ENCODE assay signal across 19 cellular contexts in the genomic region with DNA sequence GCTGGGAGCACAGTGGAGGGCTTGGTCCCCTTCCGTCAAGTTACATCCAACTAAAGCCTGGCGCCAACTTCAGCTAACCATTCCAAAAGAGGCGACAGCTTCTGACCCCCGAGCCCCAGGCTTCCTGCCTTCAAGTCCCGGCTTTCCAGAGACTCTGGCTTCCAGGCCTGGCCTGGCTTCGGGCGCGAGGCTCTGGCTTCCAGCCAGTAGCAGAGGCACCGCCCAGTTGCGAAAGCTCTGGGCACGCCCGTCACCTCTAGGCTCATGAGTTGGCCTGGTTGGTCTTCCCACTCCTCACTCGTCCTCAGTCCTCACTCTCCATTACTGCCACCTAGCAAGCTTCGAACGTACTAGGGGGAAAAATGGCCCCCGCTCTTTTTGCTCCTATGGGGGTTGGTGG. TPM values are rescaled to one million over a fixed set of nuclear protein-coding genes. Genes with fewer than 3 reads are reported as not detected.
DNase-seq lines count a peak whose midpoint lies in the region; ATAC-seq, FAIRE-seq and TF ChIP-seq lines count a peak whose summit lies in the region.
"Had no signal": no experiment of that assay in that cellular context is flagged by ENCODE, and none has a peak within 500 bp of the region (broad histone marks: within the 10 kb centered on the region; RNA-seq: fewer than 3 reads in every experiment).

No MANE protein-coding gene starts in this region.

- no peak overlapping the region for H3K23ac ChIP-seq in H1 (ENCODE audit: insufficient read length)

- CTCF ChIA-PET in PC-9 (lab: Charles Lee) (interaction anchor here (0.6 kb wide), 1 partner anchor 338 kb away, joined by 3 read pairs; no protein-coding TSS in a partner anchor), H1 (lab: Charles Lee; ENCODE audit: partially characterized antibody) (no interaction called here)

- BruUV-seq in PC-9 (replicated peaks; lab: Mats Ljungman, UMichigan), result no TSS peak

- peak; percentile 26 for DNase-seq in HuH-7 (ENCODE audit: low spot score)
- no peak for DNase-seq in PC-9
- no peak for DNase-seq in H1 (ENCODE audit: low read depth in 1 of 2, low spot score in 2 of 2)
- peak in 2 of 3 donors; percentile 23 to 56 for DNase-seq in mucosa of descending colon
- no peak for DNase-seq in HT-29 (ENCODE audit: low spot score)
- no peak for DNase-seq in NCI-H524 treated with DMSO at 0.1 percent for 48 hours (lab: John Stamatoyannopoulos, UW)
- DNase-seq in kidney, result no peak
- DNase-seq: HFFc6; Kasumi-1; NCI-H1105 treated with DMSO at 0.1 percent for 48 hours; NCI-H187; NCI-H345; NCI-H526 treated with DMSO at 0.1 percent for 48 hours; NK-92 treated with Interleukin-12 subunit alpha and Interleukin-12 subunit beta, amount 100 ng/mL, for 24 hours had no signal

- H3K79me2 ChIP-seq in PC-9 (ENCODE audit: low read depth), result no peaks in the 10 kb centered on the region
- H3K79me2 ChIP-seq in H1 (ENCODE audit: control insufficient read depth in 1 of 2, insufficient read depth in 2 of 2, low read length in 2 of 2), result no peaks in the 10 kb centered on the region

- H3K4me3 ChIP-seq in PC-9 (no peak overlapping the region), H1 (ENCODE audit: extremely low read depth in 1 of 4, insufficient read depth in 2 of 4, low read depth in 3 of 4, low read length in 4 of 4) (no peak overlapping the region), mucosa of descending colon (no peak overlapping the region), kidney (ENCODE audit: low read length in 2 of 2) (no peak overlapping the region)
- H3K4me3 ChIP-seq: SK-N-MC had no signal

- no peaks in the 10 kb centered on the region for H3K9me2 ChIP-seq in PC-9 (ENCODE audit: insufficient read depth)

- WGBS in H1 (ENCODE audit: extremely low coverage in 1 of 2, insufficient coverage in 1 of 2, insufficient read length in 1 of 2, insufficient replicate concordance in 2 of 2, low coverage in 1 of 2, low lambda C conversion rate in 2 of 2, missing lambda C conversion rate in 1 of 2), 2 experiments, result 92% methylated on average over 16 of the region's 16 CpGs; no CpG with 5 or more reads in 1 of the 2 experiments

- H4K8ac ChIP-seq in H1 (ENCODE audit: extremely low read depth, insufficient read depth, low read length), result no peak overlapping the region

- H3K4ac ChIP-seq in H1 (replicated peaks; ENCODE audit: insufficient read length, low read depth, low read length), result no peak overlapping the region

- no peak overlapping the region for H2BK20ac ChIP-seq in H1 (ENCODE audit: low read length)

- no peak overlapping the region for H3K18ac ChIP-seq in H1 (ENCODE audit: extremely low read depth, low read length)

- POLR2A ChIA-PET in PC-9 (lab: Charles Lee; ENCODE audit: unreplicated experiment), result no interaction called here
- POLR2A ChIA-PET in H1 (lab: Charles Lee; ENCODE audit: partially characterized antibody), result no interaction called here

- H4K5ac ChIP-seq in H1 (ENCODE audit: insufficient read length, low read depth, low read length), result no peak overlapping the region

- intact Hi-C loops in PC-9 (cut with micrococcal nuclease; ENCODE audit: unreplicated experiment) (loop anchor here (5.0 kb wide), 1 partner anchor 100 kb away; a partner anchor contains a TSS), mucosa of descending colon (cut with DNase I, micrococcal nuclease) (no loop called here), kidney (cut with DNase I) (no loop called here)

- no peaks in the 10 kb centered on the region for H3K79me1 ChIP-seq in H1 (ENCODE audit: low read depth, low read length)

- H3K9ac ChIP-seq in H1 (replicated peaks in 1 of 4; ENCODE audit: extremely low read depth in 1 of 4, low read depth in 3 of 4, low read length in 3 of 4) (no peak overlapping the region), kidney (ENCODE audit: low read length in 2 of 2) (no peak overlapping the region)

- peak; percentile 76 for ATAC-seq in mucosa of descending colon

- TF ChIP-seq CTCF in PC-9 (conservative IDR thresholded peaks at IDR 0.05), result no peak
- TF ChIP-seq CTCF in H1 (IDR thresholded peaks at IDR 0.05; ENCODE audit: control extremely low read depth in 1 of 3, insufficient read depth in 1 of 3, low read depth in 1 of 3, low read length in 3 of 3), result no peak
- no peak for TF ChIP-seq CTCF in mucosa of descending colon (IDR thresholded peaks at IDR 0.05)
- no peak for TF ChIP-seq CTCF in kidney (IDR thresholded peaks at IDR 0.05; ENCODE audit: borderline replicate concordance, extremely low read depth, insufficient read depth)

- H3K23me2 ChIP-seq in H1 (ENCODE audit: low read depth, low read length), result peaks cover 2% of the 10 kb centered on the region; the same call in 1 of the 2 replicates

- H4K20me1 ChIP-seq in PC-9 (ENCODE audit: insufficient read depth) (no peaks in the 10 kb centered on the region), H1 (replicated peaks in 1 of 2; ENCODE audit: control insufficient read depth in 1 of 2, insufficient read depth in 2 of 2, low read length in 2 of 2) (no peaks in the 10 kb centered on the region)

- no peak overlapping the region for H2AK5ac ChIP-seq in H1 (ENCODE audit: low read depth, low read length)

- no peaks in the 10 kb centered on the region for H3K36me3 ChIP-seq in PC-9 (ENCODE audit: low read depth)
- no peaks in the 10 kb centered on the region for H3K36me3 ChIP-seq in H1 (ENCODE audit: control insufficient read depth in 2 of 4, insufficient read depth in 4 of 4, low read length in 3 of 4)
- no peaks in the 10 kb centered on the region for H3K36me3 ChIP-seq in mucosa of descending colon (ENCODE audit: low read depth)
- no peaks in the 10 kb centered on the region for H3K36me3 ChIP-seq in kidney (ENCODE audit: control insufficient read depth in 1 of 2, insufficient read depth in 2 of 2, low read length in 2 of 2)

- TF ChIP-seq POLR2A in H1 (IDR thresholded peaks at IDR 0.05; ENCODE audit: control extremely low read depth in 1 of 2, low read depth in 2 of 2, low read length in 2 of 2), result no peak

- FAIRE-seq in H1 (lab: Jason Lieb, UNC) (no peak), kidney (lab: Jason Lieb, UNC) (no peak)
- FAIRE-seq: GM12892 had no signal

- no peaks in the 10 kb centered on the region for H3K27me3 ChIP-seq in PC-9 (ENCODE audit: insufficient read depth, low read depth)
- no peaks in the 10 kb centered on the region for H3K27me3 ChIP-seq in H1 (replicated peaks in 1 of 4; ENCODE audit: control insufficient read depth in 3 of 4, extremely low read depth in 1 of 4, insufficient read depth in 3 of 4, low read length in 3 of 4)

- peak overlapping the region; percentile 94; the same call in 1 of the 2 replicates for H3K27ac ChIP-seq in PC-9
- no peak overlapping the region for H3K27ac ChIP-seq in H1 (ENCODE audit: low read depth, low read length)
- no peak overlapping the region for H3K27ac ChIP-seq in kidney (ENCODE audit: low read depth in 2 of 2, low read length in 2 of 2)
- H3K27ac ChIP-seq: SK-N-MC had no signal

- H4K91ac ChIP-seq in H1 (replicated peaks; ENCODE audit: insufficient read length, low read length), result no peak overlapping the region

- no peak overlapping the region for H2BK12ac ChIP-seq in H1 (ENCODE audit: low read depth, low read length)

- H2BK5ac ChIP-seq in H1 (ENCODE audit: low read depth, low read length), result no peak overlapping the region

- peaks cover 24% of the 10 kb centered on the region for H3F3A ChIP-seq in PC-9 (ENCODE audit: insufficient read depth, low read depth)

- H3K9me3 ChIP-seq in PC-9 (ENCODE audit: insufficient read depth, low read depth) (no peaks in the 10 kb centered on the region), H1 (ENCODE audit: insufficient read depth in 2 of 2, low read depth in 1 of 2, low read length in 1 of 2) (no peaks in the 10 kb centered on the region), mucosa of descending colon (no peaks in the 10 kb centered on the region), kidney (ENCODE audit: control insufficient read depth in 1 of 2, low read length in 2 of 2) (no peaks in the 10 kb centered on the region)

- H2BK120ac ChIP-seq in H1 (replicated peaks; ENCODE audit: low read depth, low read length), result no peak overlapping the region

- no peak overlapping the region for H3K14ac ChIP-seq in H1 (ENCODE audit: insufficient read length)

- no peak overlapping the region for H3K4me2 ChIP-seq in PC-9
- H3K4me2 ChIP-seq in H1 (ENCODE audit: insufficient read depth in 1 of 2, low read depth in 2 of 2, low read length in 2 of 2), result no peak overlapping the region

- no peak for TF ChIP-seq RAD21 in H1 (IDR thresholded peaks at IDR 0.05 in 1 of 2, conservative IDR thresholded peaks at IDR 0.05 in 1 of 2; ENCODE audit: low read depth in 2 of 2, low read length in 2 of 2)

- H2BK15ac ChIP-seq in H1 (ENCODE audit: low read length), result no peak overlapping the region

- H3K4me1 ChIP-seq in PC-9 (replicated peaks; ENCODE audit: insufficient read depth) (peaks cover 28% of the 10 kb centered on the region), H1 (replicated peaks in 1 of 4; ENCODE audit: control insufficient read depth in 3 of 4, insufficient read depth in 4 of 4, low read length in 3 of 4) (no peaks in the 10 kb centered on the region), mucosa of descending colon (ENCODE audit: low read depth) (no peaks in the 10 kb centered on the region), kidney (ENCODE audit: control insufficient read depth in 1 of 2, insufficient read depth in 1 of 2, low read depth in 1 of 2, low read length in 2 of 2) (no peaks in the 10 kb centered on the region)

- H3K56ac ChIP-seq in H1 (replicated peaks; ENCODE audit: insufficient read length, low read depth, low read length), result no peak overlapping the region

- no peak overlapping the region for H2AFZ ChIP-seq in PC-9
- no peak overlapping the region for H2AFZ ChIP-seq in H1 (ENCODE audit: low read length)

- TF ChIP-seq EP300 in H1 (IDR thresholded peaks at IDR 0.05; ENCODE audit: borderline replicate concordance in 1 of 2, low read depth in 2 of 2, low read length in 2 of 2), result no peak

TF ChIP-seq in H1, 55 proteins besides CTCF, POLR2A, EP300 and RAD21:
- TF ChIP-seq KDM1A (IDR thresholded peaks at IDR 0.05; ENCODE audit: borderline replicate concordance, low read length) (no peak), CEBPB (IDR thresholded peaks at IDR 0.05; ENCODE audit: low read depth, low read length) (peak; percentile 35; the same call in 1 of the 2 replicates)
TF ChIP-seq in H1: peak in this region for 1.

RNA-seq across cellular contexts. Expression of a gene that starts 30.0 kb away (rescaled TPM):
- total RNA-seq in PC-9 (2021) (not detected in 2 replicates), mucosa of descending colon (not detected), kidney (not detected)
- not detected in 2 replicates for total RNA-seq in H1 (2021; fragmentation: NEBNext Ultra II Directional; extraction: Animal tissue kit (Norgen Biotek cat#: 25700))
- polyA plus RNA-seq in H1 (2011; rRNA removed) (not detected in 2 replicates), kidney (ENCODE audit: insufficient read depth, low read depth, low replicate concordance) (not detected)
- polyA plus RNA-seq in H1 (2011; cell fraction: cytosol; rRNA removed), result not detected
- not detected for polyA plus RNA-seq in H1 (2011; cell fraction: nucleus; rRNA removed)
- polyA plus RNA-seq in H1 (2012, experiment 1 of 2), result not detected in 4 replicates
- not detected for polyA plus RNA-seq in H1 (2012, experiment 2 of 2)
- not detected for polyA plus RNA-seq in H1 (2013, experiment 1 of 2)
- not detected for polyA plus RNA-seq in H1 (2013, experiment 2 of 2)
- not detected in 2 replicates for polyA minus RNA-seq in H1 (2011; rRNA and poly(A)+ RNA removed)
- not detected for polyA minus RNA-seq in H1 (2011; cell fraction: cytosol; rRNA and poly(A)+ RNA removed)
- polyA minus RNA-seq in H1 (2011; cell fraction: nucleus; rRNA and poly(A)+ RNA removed), result not detected
- not detected in 2 replicates for total RNA-seq in HT-29 (2014; rRNA removed; shearing (Covaris generic))
- total RNA-seq: H4, HFFc6, OCI-LY7 had no signal
- polyA plus RNA-seq: CD14-positive monocyte had no signal

Comparison
In these comparisons a context has a peak if more than half of its experiments do, and no peak if none do; other contexts are left out.
1. DNase-seq: peak in HuH-7 (single experiment) and mucosa of descending colon (2 of 3); none in PC-9 (0 of 2), H1 (0 of 2), HT-29 (single experiment), NCI-H524 treated with DMSO at 0.1 percent for 48 hours (single experiment) and kidney (single experiment).